8 cellular contexts compared by ENCODE assay signal in genomic region chr1:153670859-153671622, GRCh38. TPM values are rescaled to one million over a fixed set of nuclear protein-coding genes. Genes with fewer than 3 reads are reported as not detected.
DNase-seq lines count a peak whose midpoint lies in the region; ATAC-seq, FAIRE-seq and TF ChIP-seq lines count a peak whose summit lies in the region.

Gene ILF2 (minus strand): TSS chr1:153670993. CDS start chr1:153670922, 71 bp downstream.

- in situ Hi-C loops in HepG2 (cut with HindIII; ENCODE audit: extremely low pct_ligation_motif_present, low pct_unique_long_range_greater_than_20kb) = no loop called here

- peak within 1 kb of the TSS; percentile 91 for H2AFZ ChIP-seq in HepG2 (ENCODE audit: low read length)

- intact Hi-C loops in CD14-positive monocyte (cut with micrococcal nuclease) = loop anchor here in 1 of 2 donors (1.0 to 5.0 kb wide), 3 partner anchors 12 to 56 kb away; partner anchors contain the start of gene CHTOP
- intact Hi-C loops in HepG2 (cut with micrococcal nuclease; ENCODE audit: unreplicated experiment) = loop anchor here (5.0 kb wide), 2 partner anchors 39 to 56 kb away; partner anchors contain the start of genes CHTOP and INTS3

- POLR2A ChIA-PET in HepG2 (lab: Yijun Ruan, JAX) = interaction anchor here (0.7 to 2.1 kb wide), 12 partner anchors 9 to 319 kb away, joined by 3 to 9 read pairs (median 4); partner anchors contain the start of genes CHTOP, INTS3, RPS27 and S100A1

- peaks cover 33% of the 10 kb centered on the region for H3K79me2 ChIP-seq in HepG2 (ENCODE audit: insufficient read depth, low read length)

- H3K27me3 ChIP-seq in HepG2 (ENCODE audit: control insufficient read depth in 1 of 2, insufficient read depth in 2 of 2, low read length in 2 of 2) = no peaks in the 10 kb centered on the region; a peak in 1 of 5 replicates

- FAIRE-seq in HepG2 (lab: Jason Lieb, UNC) = peak; percentile 79

- CTCF ChIA-PET in HepG2 (lab: Yijun Ruan, JAX; ENCODE audit: low intra/inter-chr PET ratio, low total read pairs) = interaction anchor here (1.2 kb wide), 1 partner anchor 78 kb away, joined by 5 read pairs; no protein-coding TSS in a partner anchor

- no peaks in the 10 kb centered on the region for H3K9me3 ChIP-seq in HepG2 (ENCODE audit: low read length)

- H3K36me3 ChIP-seq in HepG2 (replicated peaks in 1 of 2; ENCODE audit: control insufficient read depth in 1 of 2, insufficient read depth in 2 of 2, low read length in 2 of 2) = peaks cover 16 to 31% of the 10 kb centered on the region in 2 experiments

- H3K27me3 Mint-ChIP-seq in CD14-positive monocyte (ENCODE audit: low read depth in 3 of 3) = no peaks in the 10 kb centered on the region

- BruUV-seq in HepG2 (replicated peaks; lab: Mats Ljungman, UMichigan) = no TSS peak

- H3K4me3 ChIP-seq in HepG2 (replicated peaks in 1 of 3; ENCODE audit: insufficient read depth in 1 of 3, low read depth in 2 of 3, low read length in 3 of 3) = peak within 1 kb of the TSS; percentile 65 to 92 (median 83)

- peaks cover 17% of the 10 kb centered on the region for H3K4me1 Mint-ChIP-seq in CD14-positive monocyte

- no peaks in the 10 kb centered on the region for H4K20me1 ChIP-seq in HepG2 (ENCODE audit: insufficient read depth, low read length)

- H3K9me3 Mint-ChIP-seq in CD14-positive monocyte = no peaks in the 10 kb centered on the region

- no peak within 1 kb of the TSS for H3K4me3 Mint-ChIP-seq in CD14-positive monocyte

- peak within 1 kb of the TSS; percentile 81 for H3K4me2 ChIP-seq in HepG2 (ENCODE audit: low read depth, low read length)

- peak within 1 kb of the TSS; percentile 90 for H3K27ac ChIP-seq in HepG2 (ENCODE audit: extremely low read length, insufficient read depth, low read length)

- H3K36me3 Mint-ChIP-seq in CD14-positive monocyte = peaks cover 29 to 35% of the 10 kb centered on the region in 2 donors

- TF ChIP-seq EP300 in HepG2 (IDR thresholded peaks at IDR 0.05; ENCODE audit: low read depth in 2 of 2, low read length in 2 of 2) (peak in 1 of 2 experiments; percentile 36; a peak in 1 of 4 replicates), HepG2 (CRISPR knock-in tag; IDR thresholded peaks at IDR 0.05; ENCODE audit: borderline replicate concordance) (no peak)

- DNase-seq in CD14-positive monocyte (ENCODE audit: low spot score) (peak; percentile 98), NCI-H69 (lab: John Stamatoyannopoulos, UW) (peak; percentile 100), dermis microvascular lymphatic vessel endothelial cell (ENCODE audit: low read depth in 2 of 2) (peak; percentile 100), HepG2 (ENCODE audit: low spot score) (peak; percentile 99)
- peak; percentile 98 for DNase-seq in activated CD4-positive, alpha-beta T cell treated with anti-CD3 and anti-CD28 coated beads, Interleukin-2, amount 50 U/mL, for 1 hour
- peak; percentile 96 for DNase-seq in stimulated activated CD4-positive, alpha-beta T cell treated with anti-CD3 and anti-CD28 coated beads, Interleukin-4, amount 100 ng/mL, for 1 hour

- peak within 1 kb of the TSS; percentile 96 for H3K9ac ChIP-seq in HepG2 (ENCODE audit: insufficient read depth, low read depth, low read length)

- H3K4me1 ChIP-seq in HepG2 (ENCODE audit: insufficient read depth, low read length) = peaks cover 29% of the 10 kb centered on the region

- ATAC-seq in GM19351 (IDR thresholded peaks at IDR 0.05; ENCODE audit: unreplicated experiment) (peak; percentile 89), HG03521 (IDR thresholded peaks at IDR 0.05; ENCODE audit: unreplicated experiment) (peak; percentile 93), HepG2 (peak; percentile 96)

- under 1% methylated on average over 35 of the region's 35 CpGs for WGBS in HepG2 (ENCODE audit: low lambda C conversion rate)

- no peak for TF ChIP-seq CTCF in CD14-positive monocyte (IDR thresholded peaks at IDR 0.05)
- peak; percentile 65 for TF ChIP-seq CTCF in HepG2 (CRISPR knock-in tag; IDR thresholded peaks at IDR 0.05)

- peak within 1 kb of the TSS in 3 of 7 donors; percentile 17 to 78 (median 59) for H3K27ac Mint-ChIP-seq in CD14-positive monocyte

- no peak for TF ChIP-seq RAD21 in HepG2 (CRISPR knock-in tag; IDR thresholded peaks at IDR 0.05)

- peak; percentile 89 to 94 for TF ChIP-seq POLR2A in HepG2 (IDR thresholded peaks at IDR 0.05; ENCODE audit: insufficient read depth in 1 of 2, low read depth in 2 of 2, low read length in 2 of 2)

TF ChIP-seq in HepG2, 621 proteins besides CTCF, POLR2A, EP300 and RAD21 (continues in another document):
- TF ChIP-seq ZNF432 (CRISPR knock-in tag; IDR thresholded peaks at IDR 0.05; ENCODE audit: borderline replicate concordance) (no peak), HOMEZ (CRISPR knock-in tag; IDR thresholded peaks at IDR 0.05; ENCODE audit: low read depth) (peak; percentile 10; the same call in 1 of the 2 replicates), MAZ (IDR thresholded peaks at IDR 0.05; ENCODE audit: borderline replicate concordance, low read depth, low read length) (no peak), MAZ (CRISPR knock-in tag; IDR thresholded peaks at IDR 0.05; ENCODE audit: low read depth) (no peak; the same call in 1 of the 2 replicates), CSRNP2 (CRISPR knock-in tag; conservative IDR thresholded peaks at IDR 0.05; ENCODE audit: low read depth) (no peak), ZNF503 (CRISPR knock-in tag; IDR thresholded peaks at IDR 0.05) (no peak)

RNA-seq across cellular contexts. Expression of gene ILF2, which starts in this region (rescaled TPM):
- polyA plus RNA-seq in CD14-positive monocyte (100 to 1,000 TPM; 115 to 118 TPM), HepG2 (2011; rRNA removed) (206 and 292 TPM in 2 replicates)
- total RNA-seq in dermis microvascular lymphatic vessel endothelial cell (206 and 207 TPM in 2 replicates), HepG2 (2016; rRNA removed; fragmentation: Illumina TruSeq; extraction: Trizol) (366 and 491 TPM in 2 replicates)
- 146 and 174 TPM in 2 replicates for total RNA-seq in HepG2 (2016; cell fraction: cytosol; rRNA removed; fragmentation: Illumina TruSeq; extraction: Trizol; ENCODE audit: low read depth)
- 359 and 502 TPM in 2 replicates for total RNA-seq in HepG2 (2016; cell fraction: insoluble cytoplasmic fraction; rRNA removed; fragmentation: Illumina TruSeq; extraction: Trizol)
- total RNA-seq in HepG2 (2016; cell fraction: membrane; rRNA removed; fragmentation: Illumina TruSeq; extraction: Trizol) = 204 and 223 TPM in 2 replicates
- 153 and 156 TPM in 2 replicates for total RNA-seq in HepG2 (2016; cell fraction: nucleus; rRNA removed; fragmentation: Illumina TruSeq; extraction: Trizol)
- polyA plus RNA-seq in HepG2 (2011; cell fraction: cytosol; rRNA removed) = 210 and 226 TPM in 2 replicates
- polyA plus RNA-seq in HepG2 (2011; cell fraction: nucleus; rRNA removed) = 112 and 130 TPM in 2 replicates
- 167 and 197 TPM in 2 replicates for polyA plus RNA-seq in HepG2 (2012)
- polyA plus RNA-seq in HepG2 (2016; cell fraction: cytosol; fragmentation: Illumina TruSeq; extraction: Trizol; ENCODE audit: low read depth) = 110 and 126 TPM in 2 replicates
- polyA plus RNA-seq in HepG2 (2016; cell fraction: insoluble cytoplasmic fraction; fragmentation: Illumina TruSeq; extraction: Trizol; ENCODE audit: low read depth) = 421 and 450 TPM in 2 replicates
- 135 and 147 TPM in 2 replicates for polyA plus RNA-seq in HepG2 (2016; cell fraction: membrane; fragmentation: Illumina TruSeq; extraction: Trizol; ENCODE audit: low read depth)
- polyA plus RNA-seq in HepG2 (2016; cell fraction: nucleus; fragmentation: Illumina TruSeq; extraction: Trizol; ENCODE audit: insufficient read depth, low read depth) = 209 and 219 TPM in 2 replicates
- polyA minus RNA-seq in HepG2 (2011; rRNA and poly(A)+ RNA removed; ENCODE audit: low replicate concordance) = 261 and 433 TPM in 2 replicates
- polyA minus RNA-seq in HepG2 (2011; cell fraction: cytosol; rRNA and poly(A)+ RNA removed) = 119 and 120 TPM in 2 replicates
- 73.5 and 81.7 TPM in 2 replicates for polyA minus RNA-seq in HepG2 (2011; cell fraction: nucleus; rRNA and poly(A)+ RNA removed)

Comparison
In these comparisons a context has a peak if more than half of its experiments do, and no peak if none do; other contexts are left out.
1. Peak in every context shown above with its lines: DNase-seq, ATAC-seq, H3K4me3 ChIP-seq and H3K27ac ChIP-seq.